Comparison of ENCODE assay signal across 10 cellular contexts in genomic region chr7:832968-833424, GRCh38. TPM values are rescaled to one million over a fixed set of nuclear protein-coding genes. Genes with fewer than 3 reads are reported as not detected.
DNase-seq lines count a peak whose midpoint lies in the region; ATAC-seq, FAIRE-seq and TF ChIP-seq lines count a peak whose summit lies in the region.
"Had no signal": no experiment of that assay in that cellular context is flagged by ENCODE, and none has a peak within 500 bp of the region (broad histone marks: within the 10 kb centered on the region; RNA-seq: fewer than 3 reads in every experiment).

No MANE protein-coding gene starts in this region.

- WGBS in H1 (ENCODE audit: extremely low coverage in 1 of 2, insufficient coverage in 1 of 2, insufficient read length in 1 of 2, insufficient replicate concordance in 2 of 2, low coverage in 1 of 2, low lambda C conversion rate in 2 of 2, missing lambda C conversion rate in 1 of 2), 2 experiments: 95% methylated on average over 12 of the region's 15 CpGs; no CpG with 5 or more reads in 1 of the 2 experiments

- H3K56ac ChIP-seq in H1 (replicated peaks; ENCODE audit: insufficient read length, low read depth, low read length): no peak overlapping the region

- ATAC-seq in PC-3 (no peak), GM18502 (IDR thresholded peaks at IDR 0.05; ENCODE audit: poor library complexity, unreplicated experiment) (no peak)

- H3K27ac ChIP-seq in AG04450 (ENCODE audit: low read depth, low read length): peak overlapping the region; percentile 80
- H3K27ac ChIP-seq in PC-3 (ENCODE audit: low read length): peak overlapping the region; percentile 99
- H3K27ac ChIP-seq in H1 (ENCODE audit: low read depth, low read length): no peak overlapping the region

- H3K4me1 ChIP-seq in PC-3 (ENCODE audit: insufficient read depth, low read length) (peaks cover 58% of the 10 kb centered on the region), H1 (replicated peaks in 1 of 4; ENCODE audit: control insufficient read depth in 3 of 4, insufficient read depth in 4 of 4, low read length in 3 of 4) (peaks cover 0 to 14% (median 5%) of the 10 kb centered on the region in 4 experiments; a peak in 6 of 7 replicates)

- CTCF ChIA-PET in AG04450 (lab: Charles Lee) (interaction anchor here (1.0 kb wide), 1 partner anchor 41 kb away, joined by 4 read pairs; no protein-coding TSS in a partner anchor), PC-3 (lab: Charles Lee) (interaction anchor here (1.2 kb wide), 1 partner anchor 40 kb away, joined by 5 read pairs; no protein-coding TSS in a partner anchor), H1 (lab: Charles Lee; ENCODE audit: partially characterized antibody) (interaction anchor here (0.7 to 2.2 kb wide), 3 partner anchors 11 to 45 kb away, joined by 3 to 6 read pairs (median 4); no protein-coding TSS in a partner anchor)

- no peak overlapping the region for H2BK5ac ChIP-seq in H1 (ENCODE audit: low read depth, low read length)

- no peak overlapping the region for H2BK120ac ChIP-seq in H1 (replicated peaks; ENCODE audit: low read depth, low read length)

- H3K27me3 Mint-ChIP-seq in nephron progenitor cell (ENCODE audit: low read depth, poor library complexity): no peaks in the 10 kb centered on the region

- H3K4me1 Mint-ChIP-seq in nephron progenitor cell: peaks cover 79% of the 10 kb centered on the region

- H3K4me3 ChIP-seq in AG04450 (ENCODE audit: low read depth, low read length) (no peak overlapping the region), PC-3 (ENCODE audit: low read length) (peak overlapping the region; percentile 43; the same call in 1 of the 2 replicates), H1 (ENCODE audit: extremely low read depth in 1 of 4, insufficient read depth in 2 of 4, low read depth in 3 of 4, low read length in 4 of 4) (no peak overlapping the region)

- no peak overlapping the region for H3K4ac ChIP-seq in H1 (replicated peaks; ENCODE audit: insufficient read length, low read depth, low read length)

- no peak for DNase-seq in AG04450 (ENCODE audit: low read depth, low spot score)
- DNase-seq in PC-3: no peak
- no peak for DNase-seq in H1 (ENCODE audit: low read depth in 1 of 2, low spot score in 2 of 2)
- no peak for DNase-seq in nephron progenitor cell
- no peak for DNase-seq in C1 segment of cervical spinal cord (lab: John Stamatoyannopoulos, UW)
- no peak for DNase-seq in activated CD4-positive, CD25-positive, alpha-beta regulatory T cell treated with anti-CD3 and anti-CD28 coated beads, Interleukin-2, amount 50 U/mL, for 72 hours
- DNase-seq in iPS-NIHi11 (ENCODE audit: low spot score): no peak
- DNase-seq: DMS 273 treated with DMSO at 0.1 percent for 48 hours, MV-4-11 had no signal

- no peak for TF ChIP-seq POLR2A in H1 (IDR thresholded peaks at IDR 0.05; ENCODE audit: control extremely low read depth in 1 of 2, low read depth in 2 of 2, low read length in 2 of 2)

- peaks cover 43% of the 10 kb centered on the region for H3K36me3 Mint-ChIP-seq in nephron progenitor cell (ENCODE audit: low read depth)

- peaks cover 21% of the 10 kb centered on the region for H3K79me1 ChIP-seq in H1 (ENCODE audit: low read depth, low read length)

- H3K27me3 ChIP-seq in AG04450 (ENCODE audit: control insufficient read depth, insufficient read depth, low read length): no peaks in the 10 kb centered on the region
- H3K27me3 ChIP-seq in PC-3 (ENCODE audit: low read length): no peaks in the 10 kb centered on the region
- H3K27me3 ChIP-seq in H1 (replicated peaks in 1 of 4; ENCODE audit: control insufficient read depth in 3 of 4, extremely low read depth in 1 of 4, insufficient read depth in 3 of 4, low read length in 3 of 4): no peaks in the 10 kb centered on the region

- no peak overlapping the region; the same call in 1 of the 2 replicates for H2AK5ac ChIP-seq in H1 (ENCODE audit: low read depth, low read length)

- H2AFZ ChIP-seq in PC-3 (ENCODE audit: low read length) (no peak overlapping the region), H1 (ENCODE audit: low read length) (no peak overlapping the region)

- no peak overlapping the region for H2BK20ac ChIP-seq in H1 (ENCODE audit: low read length)

- POLR2A ChIA-PET in AG04450 (lab: Yijun Ruan, JAX) (no interaction called here), PC-3 (lab: Charles Lee; ENCODE audit: unreplicated experiment) (interaction anchor here (0.8 kb wide), 1 partner anchor 192 kb away, joined by 13 read pairs; no protein-coding TSS in a partner anchor), H1 (lab: Charles Lee; ENCODE audit: partially characterized antibody) (interaction anchor here (1.2 to 1.8 kb wide), 3 partner anchors 16 to 43 kb away, joined by 3 to 5 read pairs (median 3); no protein-coding TSS in a partner anchor)

- FAIRE-seq in H1 (lab: Jason Lieb, UNC): no peak

- H4K20me1 ChIP-seq in PC-3 (ENCODE audit: low read length) (no peaks in the 10 kb centered on the region), H1 (replicated peaks in 1 of 2; ENCODE audit: control insufficient read depth in 1 of 2, insufficient read depth in 2 of 2, low read length in 2 of 2) (peaks cover 40 to 44% of the 10 kb centered on the region in 2 experiments)

- peak overlapping the region; percentile 93 for H3K4me2 ChIP-seq in PC-3 (ENCODE audit: low read length)
- no peak overlapping the region; a peak in 1 of 4 replicates for H3K4me2 ChIP-seq in H1 (ENCODE audit: insufficient read depth in 1 of 2, low read depth in 2 of 2, low read length in 2 of 2)

- no peaks in the 10 kb centered on the region for H3K9me3 Mint-ChIP-seq in nephron progenitor cell

- no peak for TF ChIP-seq CTCF in AG04450 (IDR thresholded peaks at IDR 0.05; ENCODE audit: low read depth, low read length)
- no peak for TF ChIP-seq CTCF in PC-3 (conservative IDR thresholded peaks at IDR 0.05; ENCODE audit: low read depth, low read length)
- no peak for TF ChIP-seq CTCF in H1 (IDR thresholded peaks at IDR 0.05; ENCODE audit: control extremely low read depth in 1 of 3, insufficient read depth in 1 of 3, low read depth in 1 of 3, low read length in 3 of 3)
- no peak for TF ChIP-seq CTCF in nephron progenitor cell (IDR thresholded peaks at IDR 0.05)

- no peaks in the 10 kb centered on the region for H3K23me2 ChIP-seq in H1 (ENCODE audit: low read depth, low read length)

- TF ChIP-seq EP300 in H1 (IDR thresholded peaks at IDR 0.05; ENCODE audit: borderline replicate concordance in 1 of 2, low read depth in 2 of 2, low read length in 2 of 2): no peak

- 0 out of 2 replicates have a peak overlapping the region, but pooled peaks have one; percentile 94 for H2BK12ac ChIP-seq in H1 (ENCODE audit: low read depth, low read length)

- H4K5ac ChIP-seq in H1 (ENCODE audit: insufficient read length, low read depth, low read length): no peak overlapping the region

- H3K18ac ChIP-seq in H1 (ENCODE audit: extremely low read depth, low read length): no peak overlapping the region

- no peaks in the 10 kb centered on the region for H3F3A ChIP-seq in PC-3 (ENCODE audit: low read length, unreplicated experiment)

- no peak overlapping the region for H3K4me3 Mint-ChIP-seq in nephron progenitor cell

- peak overlapping the region; percentile 96 for H3K9ac ChIP-seq in PC-3 (ENCODE audit: low read length)
- no peak overlapping the region for H3K9ac ChIP-seq in H1 (replicated peaks in 1 of 4; ENCODE audit: extremely low read depth in 1 of 4, low read depth in 3 of 4, low read length in 3 of 4)

- H3K9me2 ChIP-seq in PC-3 (replicated peaks; ENCODE audit: low read length): no peaks in the 10 kb centered on the region

- H3K9me3 ChIP-seq in AG04450 (ENCODE audit: control insufficient read depth, insufficient read depth, low read length) (no peaks in the 10 kb centered on the region), PC-3 (ENCODE audit: low read length) (no peaks in the 10 kb centered on the region), H1 (ENCODE audit: insufficient read depth in 2 of 2, low read depth in 1 of 2, low read length in 1 of 2) (no peaks in the 10 kb centered on the region)

- no peak overlapping the region for H2BK15ac ChIP-seq in H1 (ENCODE audit: low read length)

- TSS peak; percentile 61 for BruUV-seq in PC-3 (replicated peaks; lab: Mats Ljungman, UMichigan)

- intact Hi-C loops in PC-3 (cut with micrococcal nuclease): loop anchor here (1.0 to 5.0 kb wide), 4 partner anchors 15 to 209 kb away; partner anchors contain the start of gene GPR146

- H3K23ac ChIP-seq in H1 (ENCODE audit: insufficient read length): no peak overlapping the region

- H3K79me2 ChIP-seq in PC-3 (ENCODE audit: low read length) (peaks cover 84% of the 10 kb centered on the region), H1 (ENCODE audit: control insufficient read depth in 1 of 2, insufficient read depth in 2 of 2, low read length in 2 of 2) (peaks cover 33 to 96% of the 10 kb centered on the region in 2 experiments)

- no peak overlapping the region for H3K14ac ChIP-seq in H1 (ENCODE audit: insufficient read length)

- H3K27ac Mint-ChIP-seq in nephron progenitor cell: peak overlapping the region; percentile 87

- no peak overlapping the region for H4K8ac ChIP-seq in H1 (ENCODE audit: extremely low read depth, insufficient read depth, low read length)

- no peak for TF ChIP-seq RAD21 in H1 (IDR thresholded peaks at IDR 0.05 in 1 of 2, conservative IDR thresholded peaks at IDR 0.05 in 1 of 2; ENCODE audit: low read depth in 2 of 2, low read length in 2 of 2)

- peaks cover 7% of the 10 kb centered on the region for H3K36me3 ChIP-seq in PC-3 (ENCODE audit: low read depth, low read length)
- no peaks in the 10 kb centered on the region; a peak in 2 of 8 replicates for H3K36me3 ChIP-seq in H1 (ENCODE audit: control insufficient read depth in 2 of 4, insufficient read depth in 4 of 4, low read length in 3 of 4)

- H4K91ac ChIP-seq in H1 (replicated peaks; ENCODE audit: insufficient read length, low read length): no peak overlapping the region

RNA-seq across cellular contexts. Expression of gene SUN1, which starts 0.7 kb away (rescaled TPM):
- 140 and 159 TPM in 2 replicates for polyA plus RNA-seq in AG04450 (2011; rRNA removed)
- polyA minus RNA-seq in AG04450 (2011; rRNA and poly(A)+ RNA removed): 136 and 191 TPM in 2 replicates
- 92.5 and 100 TPM in 2 replicates for total RNA-seq in PC-3 (2014; rRNA removed)
- total RNA-seq in H1 (2021; fragmentation: NEBNext Ultra II Directional; extraction: Animal tissue kit (Norgen Biotek cat#: 25700)): 105 and 108 TPM in 2 replicates
- polyA plus RNA-seq in H1 (2011; rRNA removed): 158 and 324 TPM in 2 replicates
- 235 TPM for polyA plus RNA-seq in H1 (2011; cell fraction: cytosol; rRNA removed)
- 512 TPM for polyA plus RNA-seq in H1 (2011; cell fraction: nucleus; rRNA removed)
- 69.8 to 110 TPM (median 95.7 TPM) in 4 replicates for polyA plus RNA-seq in H1 (2012, experiment 1 of 2)
- 31.4 TPM for polyA plus RNA-seq in H1 (2012, experiment 2 of 2)
- 110 TPM for polyA plus RNA-seq in H1 (2013, experiment 1 of 2)
- polyA plus RNA-seq in H1 (2013, experiment 2 of 2): 106 TPM
- polyA minus RNA-seq in H1 (2011; rRNA and poly(A)+ RNA removed): 149 and 180 TPM in 2 replicates
- 83.6 TPM for polyA minus RNA-seq in H1 (2011; cell fraction: cytosol; rRNA and poly(A)+ RNA removed)
- 211 TPM for polyA minus RNA-seq in H1 (2011; cell fraction: nucleus; rRNA and poly(A)+ RNA removed)

RNA-seq across cellular contexts. Expression of gene GET4, which starts 43.4 kb away (rescaled TPM):
- 13.9 and 18.5 TPM in 2 replicates for polyA plus RNA-seq in AG04450 (2011; rRNA removed)
- 9.6 and 10.2 TPM in 2 replicates for polyA minus RNA-seq in AG04450 (2011; rRNA and poly(A)+ RNA removed)
- total RNA-seq in PC-3 (2014; rRNA removed): 96.7 and 115 TPM in 2 replicates
- 52.1 and 56.7 TPM in 2 replicates for total RNA-seq in H1 (2021; fragmentation: NEBNext Ultra II Directional; extraction: Animal tissue kit (Norgen Biotek cat#: 25700))
- polyA plus RNA-seq in H1 (2011; rRNA removed): 74.1 and 95.0 TPM in 2 replicates
- polyA plus RNA-seq in H1 (2011; cell fraction: cytosol; rRNA removed): 73.5 TPM
- 137 TPM for polyA plus RNA-seq in H1 (2011; cell fraction: nucleus; rRNA removed)
- polyA plus RNA-seq in H1 (2012, experiment 1 of 2): 42.9 to 72.1 TPM (median 69.9 TPM) in 4 replicates
- polyA plus RNA-seq in H1 (2012, experiment 2 of 2): 52.9 TPM
- 40.9 TPM for polyA plus RNA-seq in H1 (2013, experiment 1 of 2)
- polyA plus RNA-seq in H1 (2013, experiment 2 of 2): 40.1 TPM
- 17.7 and 19.3 TPM in 2 replicates for polyA minus RNA-seq in H1 (2011; rRNA and poly(A)+ RNA removed)
- 28.7 TPM for polyA minus RNA-seq in H1 (2011; cell fraction: cytosol; rRNA and poly(A)+ RNA removed)
- polyA minus RNA-seq in H1 (2011; cell fraction: nucleus; rRNA and poly(A)+ RNA removed): 22.5 TPM
